Comparison of ENCODE assay signal across 8 cellular contexts in genomic region chr19:46716013-46716671, GRCh38. TPM values are rescaled to one million over a fixed set of nuclear protein-coding genes. Genes with fewer than 3 reads are reported as not detected.
DNase-seq lines count a peak whose midpoint lies in the region; ATAC-seq and TF ChIP-seq lines count a peak whose summit lies in the region.

No MANE protein-coding gene starts in this region.

- H3K27me3 ChIP-seq in kidney epithelial cell (ENCODE audit: control insufficient read depth, insufficient read depth, low read length): no peaks in the 10 kb centered on the region
- no peaks in the 10 kb centered on the region for H3K27me3 ChIP-seq in subcutaneous abdominal adipose tissue (ENCODE audit: control insufficient read depth in 5 of 5, insufficient read depth in 4 of 5, low read length in 5 of 5)

- peaks cover 13% of the 10 kb centered on the region for H3K36me3 Mint-ChIP-seq in activated naive CD8-positive, alpha-beta T cell treated with anti-CD3 and anti-CD28 coated beads, Interleukin-2, amount 50 U/mL, for 24 hours (ENCODE audit: low read depth)

- peaks cover 39% of the 10 kb centered on the region for H3K4me1 Mint-ChIP-seq in activated naive CD8-positive, alpha-beta T cell treated with anti-CD3 and anti-CD28 coated beads, Interleukin-2, amount 50 U/mL, for 24 hours

- no peaks in the 10 kb centered on the region for H3K9me3 ChIP-seq in subcutaneous abdominal adipose tissue (ENCODE audit: control insufficient read depth in 5 of 5, low read length in 5 of 5)

- DNase-seq in AG09309 (ENCODE audit: low read depth) (no peak), HuH-7.5 (ENCODE audit: low spot score) (peak; percentile 54), kidney epithelial cell (ENCODE audit: low read depth) (no peak), NCI-H2196 (lab: John Stamatoyannopoulos, UW; ENCODE audit: unreplicated experiment) (no peak), NCI-H345 treated with DMSO at 0.1 percent for 48 hours (lab: John Stamatoyannopoulos, UW; ENCODE audit: unreplicated experiment) (no peak)
- peak; percentile 21 for DNase-seq in activated naive CD8-positive, alpha-beta T cell treated with anti-CD3 and anti-CD28 coated beads, Interleukin-2, amount 50 U/mL, for 24 hours

- H3K27me3 Mint-ChIP-seq in activated naive CD8-positive, alpha-beta T cell treated with anti-CD3 and anti-CD28 coated beads, Interleukin-2, amount 50 U/mL, for 24 hours: no peaks in the 10 kb centered on the region

- H3K4me3 Mint-ChIP-seq in activated naive CD8-positive, alpha-beta T cell treated with anti-CD3 and anti-CD28 coated beads, Interleukin-2, amount 50 U/mL, for 24 hours: peak overlapping the region; percentile 93

- peaks cover 6 to 70% (median 68%) of the 10 kb centered on the region in 5 donors for H3K4me1 ChIP-seq in subcutaneous abdominal adipose tissue (ENCODE audit: control insufficient read depth in 5 of 5, insufficient read depth in 5 of 5, low read length in 5 of 5)

- TF ChIP-seq CTCF in AG09309 (IDR thresholded peaks at IDR 0.05; ENCODE audit: control insufficient read depth, insufficient read depth, low read depth, low read length, missing control alignments): no peak
- peak; percentile 27 for TF ChIP-seq CTCF in kidney epithelial cell (IDR thresholded peaks at IDR 0.05; ENCODE audit: insufficient read depth, low read length, poor library complexity, severe bottlenecking)

- peak overlapping the region; percentile 93 for H3K27ac ChIP-seq in subcutaneous abdominal adipose tissue (ENCODE audit: low read depth, low read length)

- peak overlapping the region; percentile 82 for H3K4me3 ChIP-seq in AG09309 (ENCODE audit: control insufficient read depth, low read depth, low read length)
- H3K4me3 ChIP-seq in kidney epithelial cell (ENCODE audit: low read depth, low read length): peak overlapping the region; percentile 71
- H3K4me3 ChIP-seq in subcutaneous abdominal adipose tissue (ENCODE audit: low read depth in 1 of 5, low read length in 5 of 5): peak overlapping the region; percentile 80 to 90 (median 83)

- H3K9ac ChIP-seq in subcutaneous abdominal adipose tissue (ENCODE audit: low read length in 5 of 5): peak overlapping the region; percentile 81 to 90 (median 86)

- no peaks in the 10 kb centered on the region for H3K9me3 Mint-ChIP-seq in activated naive CD8-positive, alpha-beta T cell treated with anti-CD3 and anti-CD28 coated beads, Interleukin-2, amount 50 U/mL, for 24 hours

- no peaks in the 10 kb centered on the region for H3K36me3 ChIP-seq in kidney epithelial cell (ENCODE audit: control insufficient read depth, insufficient read depth, low read length)
- peaks cover 0 to 26% (median 19%) of the 10 kb centered on the region in 5 donors for H3K36me3 ChIP-seq in subcutaneous abdominal adipose tissue (ENCODE audit: control insufficient read depth in 5 of 5, insufficient read depth in 5 of 5, low read length in 5 of 5)

- H3K27ac Mint-ChIP-seq in activated naive CD8-positive, alpha-beta T cell treated with anti-CD3 and anti-CD28 coated beads, Interleukin-2, amount 50 U/mL, for 24 hours: peak overlapping the region; percentile 86

- ATAC-seq in activated naive CD8-positive, alpha-beta T cell treated with anti-CD3 and anti-CD28 coated beads, Interleukin-2, amount 50 U/mL, for 24 hours: no peak
- no peak for ATAC-seq in GM19463 (IDR thresholded peaks at IDR 0.05; ENCODE audit: unreplicated experiment)

RNA-seq across cellular contexts. Expression of gene PRKD2, which starts 0.8 kb away (rescaled TPM):
- 52.4 and 63.6 TPM in 2 replicates for total RNA-seq in kidney epithelial cell

RNA-seq across cellular contexts. Expression of gene FKRP, which starts 29.7 kb away (rescaled TPM):
- total RNA-seq in kidney epithelial cell: 25.7 and 41.7 TPM in 2 replicates

RNA-seq across cellular contexts. Expression of gene STRN4, which starts 30.1 kb away (rescaled TPM):
- total RNA-seq in kidney epithelial cell: 111 and 117 TPM in 2 replicates

RNA-seq across cellular contexts. Expression of gene DACT3, which starts 55.2 kb away (rescaled TPM):
- 0.14 and 0.33 TPM in 2 replicates for total RNA-seq in kidney epithelial cell

Comparison
In these comparisons a context has a peak if more than half of its experiments do, and no peak if none do; other contexts are left out.
1. DNase-seq: peak in HuH-7.5 (single experiment) and activated naive CD8-positive, alpha-beta T cell treated with anti-CD3 and anti-CD28 coated beads, Interleukin-2, amount 50 U/mL, for 24 hours (single experiment); none in AG09309 (single experiment), kidney epithelial cell (single experiment), NCI-H2196 (single experiment) and NCI-H345 treated with DMSO at 0.1 percent for 48 hours (single experiment).
2. Peak in every context shown above with its lines, with median percentiles within 50 percentile points of each other: H3K4me3 ChIP-seq.